In genomic region chr14:24100982-24101494, GRCh38 we compare ENCODE assay signal across 1 cellular context.
A peak's percentile ranks its signal among the peaks of the same experiment; 100 is the strongest.
TF ChIP-seq lines count a peak whose summit lies in the region.

No MANE protein-coding gene starts in this region.

TF ChIP-seq in HepG2, 621 proteins besides CTCF, POLR2A, EP300 and RAD21 (continues in another document):
- TF ChIP-seq PAXIP1 (CRISPR knock-in tag; conservative IDR thresholded peaks at IDR 0.05): 0 out of 2 replicates have a peak, but pooled peaks have one; percentile 22
- no peak for TF ChIP-seq ZFP41 (CRISPR knock-in tag; IDR thresholded peaks at IDR 0.05; ENCODE audit: borderline replicate concordance)
- TF ChIP-seq, protein P1, sequence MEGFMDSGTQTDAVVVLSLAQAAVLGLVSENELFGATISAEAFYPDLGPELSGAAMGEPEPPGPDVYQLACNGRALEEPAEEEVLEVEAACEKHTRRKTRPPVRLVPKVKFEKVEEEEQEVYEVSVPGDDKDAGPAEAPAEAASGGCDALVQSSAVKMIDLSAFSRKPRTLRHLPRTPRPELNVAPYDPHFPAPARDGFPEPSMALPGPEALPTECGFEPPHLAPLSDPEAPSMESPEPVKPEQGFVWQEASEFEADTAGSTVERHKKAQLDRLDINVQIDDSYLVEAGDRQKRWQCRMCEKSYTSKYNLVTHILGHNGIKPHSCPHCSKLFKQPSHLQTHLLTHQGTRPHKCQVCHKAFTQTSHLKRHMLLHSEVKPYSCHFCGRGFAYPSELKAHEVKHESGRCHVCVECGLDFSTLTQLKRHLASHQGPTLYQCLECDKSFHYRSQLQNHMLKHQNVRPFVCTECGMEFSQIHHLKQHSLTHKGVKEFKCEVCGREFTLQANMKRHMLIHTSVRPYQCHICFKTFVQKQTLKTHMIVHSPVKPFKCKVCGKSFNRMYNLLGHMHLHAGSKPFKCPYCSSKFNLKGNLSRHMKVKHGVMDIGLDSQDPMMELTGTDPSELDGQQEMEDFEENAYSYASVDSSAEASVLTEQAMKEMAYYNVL (CRISPR knock-in tag; IDR thresholded peaks at IDR 0.05; ENCODE audit: borderline replicate concordance): 0 out of 2 replicates have a peak, but pooled peaks have one; percentile 16
- TF ChIP-seq PAF1 (CRISPR knock-in tag; IDR thresholded peaks at IDR 0.05): peak; percentile 14; the same call in 1 of the 2 replicates
- TF ChIP-seq, protein P2, sequence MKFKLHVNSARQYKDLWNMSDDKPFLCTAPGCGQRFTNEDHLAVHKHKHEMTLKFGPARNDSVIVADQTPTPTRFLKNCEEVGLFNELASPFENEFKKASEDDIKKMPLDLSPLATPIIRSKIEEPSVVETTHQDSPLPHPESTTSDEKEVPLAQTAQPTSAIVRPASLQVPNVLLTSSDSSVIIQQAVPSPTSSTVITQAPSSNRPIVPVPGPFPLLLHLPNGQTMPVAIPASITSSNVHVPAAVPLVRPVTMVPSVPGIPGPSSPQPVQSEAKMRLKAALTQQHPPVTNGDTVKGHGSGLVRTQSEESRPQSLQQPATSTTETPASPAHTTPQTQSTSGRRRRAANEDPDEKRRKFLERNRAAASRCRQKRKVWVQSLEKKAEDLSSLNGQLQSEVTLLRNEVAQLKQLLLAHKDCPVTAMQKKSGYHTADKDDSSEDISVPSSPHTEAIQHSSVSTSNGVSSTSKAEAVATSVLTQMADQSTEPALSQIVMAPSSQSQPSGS (CRISPR knock-in tag; IDR thresholded peaks at IDR 0.05): peak; percentile 11; the same call in 1 of the 2 replicates
- no peak for TF ChIP-seq TBP (CRISPR knock-in tag; IDR thresholded peaks at IDR 0.05)
- TF ChIP-seq ZFX (CRISPR knock-in tag; IDR thresholded peaks at IDR 0.05; ENCODE audit: low read depth): peak; percentile 29; the same call in 1 of the 2 replicates
- TF ChIP-seq, protein P3, sequence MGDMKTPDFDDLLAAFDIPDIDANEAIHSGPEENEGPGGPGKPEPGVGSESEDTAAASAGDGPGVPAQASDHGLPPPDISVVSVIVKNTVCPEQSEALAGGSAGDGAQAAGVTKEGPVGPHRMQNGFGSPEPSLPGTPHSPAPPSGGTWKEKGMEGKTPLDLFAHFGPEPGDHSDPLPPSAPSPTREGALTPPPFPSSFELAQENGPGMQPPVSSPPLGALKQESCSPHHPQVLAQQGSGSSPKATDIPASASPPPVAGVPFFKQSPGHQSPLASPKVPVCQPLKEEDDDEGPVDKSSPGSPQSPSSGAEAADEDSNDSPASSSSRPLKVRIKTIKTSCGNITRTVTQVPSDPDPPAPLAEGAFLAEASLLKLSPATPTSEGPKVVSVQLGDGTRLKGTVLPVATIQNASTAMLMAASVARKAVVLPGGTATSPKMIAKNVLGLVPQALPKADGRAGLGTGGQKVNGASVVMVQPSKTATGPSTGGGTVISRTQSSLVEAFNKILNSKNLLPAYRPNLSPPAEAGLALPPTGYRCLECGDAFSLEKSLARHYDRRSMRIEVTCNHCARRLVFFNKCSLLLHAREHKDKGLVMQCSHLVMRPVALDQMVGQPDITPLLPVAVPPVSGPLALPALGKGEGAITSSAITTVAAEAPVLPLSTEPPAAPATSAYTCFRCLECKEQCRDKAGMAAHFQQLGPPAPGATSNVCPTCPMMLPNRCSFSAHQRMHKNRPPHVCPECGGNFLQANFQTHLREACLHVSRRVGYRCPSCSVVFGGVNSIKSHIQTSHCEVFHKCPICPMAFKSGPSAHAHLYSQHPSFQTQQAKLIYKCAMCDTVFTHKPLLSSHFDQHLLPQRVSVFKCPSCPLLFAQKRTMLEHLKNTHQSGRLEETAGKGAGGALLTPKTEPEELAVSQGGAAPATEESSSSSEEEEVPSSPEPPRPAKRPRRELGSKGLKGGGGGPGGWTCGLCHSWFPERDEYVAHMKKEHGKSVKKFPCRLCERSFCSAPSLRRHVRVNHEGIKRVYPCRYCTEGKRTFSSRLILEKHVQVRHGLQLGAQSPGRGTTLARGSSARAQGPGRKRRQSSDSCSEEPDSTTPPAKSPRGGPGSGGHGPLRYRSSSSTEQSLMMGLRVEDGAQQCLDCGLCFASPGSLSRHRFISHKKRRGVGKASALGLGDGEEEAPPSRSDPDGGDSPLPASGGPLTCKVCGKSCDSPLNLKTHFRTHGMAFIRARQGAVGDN (CRISPR knock-in tag; IDR thresholded peaks at IDR 0.05): peak; percentile 31; the same call in 1 of the 2 replicates
- 0 out of 2 replicates have a peak, but pooled peaks have one; percentile 16 for TF ChIP-seq ZNF605 (CRISPR knock-in tag; IDR thresholded peaks at IDR 0.05)
- TF ChIP-seq, protein P4, sequence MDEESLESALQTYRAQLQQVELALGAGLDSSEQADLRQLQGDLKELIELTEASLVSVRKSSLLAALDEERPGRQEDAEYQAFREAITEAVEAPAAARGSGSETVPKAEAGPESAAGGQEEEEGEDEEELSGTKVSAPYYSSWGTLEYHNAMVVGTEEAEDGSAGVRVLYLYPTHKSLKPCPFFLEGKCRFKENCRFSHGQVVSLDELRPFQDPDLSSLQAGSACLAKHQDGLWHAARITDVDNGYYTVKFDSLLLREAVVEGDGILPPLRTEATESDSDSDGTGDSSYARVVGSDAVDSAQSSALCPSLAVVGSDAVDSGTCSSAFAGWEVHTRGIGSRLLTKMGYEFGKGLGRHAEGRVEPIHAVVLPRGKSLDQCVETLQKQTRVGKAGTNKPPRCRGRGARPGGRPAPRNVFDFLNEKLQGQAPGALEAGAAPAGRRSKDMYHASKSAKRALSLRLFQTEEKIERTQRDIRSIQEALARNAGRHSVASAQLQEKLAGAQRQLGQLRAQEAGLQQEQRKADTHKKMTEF (CRISPR knock-in tag; IDR thresholded peaks at IDR 0.05): peak; percentile 26; the same call in 1 of the 2 replicates
- no peak for TF ChIP-seq ZNF570 (CRISPR knock-in tag; IDR thresholded peaks at IDR 0.05; ENCODE audit: borderline replicate concordance)
- TF ChIP-seq KLF16 (CRISPR knock-in tag; IDR thresholded peaks at IDR 0.05): 0 out of 4 replicates have a peak, but pooled peaks of 1 of the 2 experiments have one; percentile 24
- TF ChIP-seq ZNF850 (CRISPR knock-in tag; conservative IDR thresholded peaks at IDR 0.05): no peak
- TF ChIP-seq POLR2AphosphoS5 (IDR thresholded peaks at IDR 0.05; ENCODE audit: low read depth, low read length): peak; percentile 21; the same call in 1 of the 2 replicates
- 0 out of 2 replicates have a peak, but pooled peaks have one; percentile 4 for TF ChIP-seq RBFOX2 (IDR thresholded peaks at IDR 0.05; ENCODE audit: low read depth, low read length)
- TF ChIP-seq, protein P5, sequence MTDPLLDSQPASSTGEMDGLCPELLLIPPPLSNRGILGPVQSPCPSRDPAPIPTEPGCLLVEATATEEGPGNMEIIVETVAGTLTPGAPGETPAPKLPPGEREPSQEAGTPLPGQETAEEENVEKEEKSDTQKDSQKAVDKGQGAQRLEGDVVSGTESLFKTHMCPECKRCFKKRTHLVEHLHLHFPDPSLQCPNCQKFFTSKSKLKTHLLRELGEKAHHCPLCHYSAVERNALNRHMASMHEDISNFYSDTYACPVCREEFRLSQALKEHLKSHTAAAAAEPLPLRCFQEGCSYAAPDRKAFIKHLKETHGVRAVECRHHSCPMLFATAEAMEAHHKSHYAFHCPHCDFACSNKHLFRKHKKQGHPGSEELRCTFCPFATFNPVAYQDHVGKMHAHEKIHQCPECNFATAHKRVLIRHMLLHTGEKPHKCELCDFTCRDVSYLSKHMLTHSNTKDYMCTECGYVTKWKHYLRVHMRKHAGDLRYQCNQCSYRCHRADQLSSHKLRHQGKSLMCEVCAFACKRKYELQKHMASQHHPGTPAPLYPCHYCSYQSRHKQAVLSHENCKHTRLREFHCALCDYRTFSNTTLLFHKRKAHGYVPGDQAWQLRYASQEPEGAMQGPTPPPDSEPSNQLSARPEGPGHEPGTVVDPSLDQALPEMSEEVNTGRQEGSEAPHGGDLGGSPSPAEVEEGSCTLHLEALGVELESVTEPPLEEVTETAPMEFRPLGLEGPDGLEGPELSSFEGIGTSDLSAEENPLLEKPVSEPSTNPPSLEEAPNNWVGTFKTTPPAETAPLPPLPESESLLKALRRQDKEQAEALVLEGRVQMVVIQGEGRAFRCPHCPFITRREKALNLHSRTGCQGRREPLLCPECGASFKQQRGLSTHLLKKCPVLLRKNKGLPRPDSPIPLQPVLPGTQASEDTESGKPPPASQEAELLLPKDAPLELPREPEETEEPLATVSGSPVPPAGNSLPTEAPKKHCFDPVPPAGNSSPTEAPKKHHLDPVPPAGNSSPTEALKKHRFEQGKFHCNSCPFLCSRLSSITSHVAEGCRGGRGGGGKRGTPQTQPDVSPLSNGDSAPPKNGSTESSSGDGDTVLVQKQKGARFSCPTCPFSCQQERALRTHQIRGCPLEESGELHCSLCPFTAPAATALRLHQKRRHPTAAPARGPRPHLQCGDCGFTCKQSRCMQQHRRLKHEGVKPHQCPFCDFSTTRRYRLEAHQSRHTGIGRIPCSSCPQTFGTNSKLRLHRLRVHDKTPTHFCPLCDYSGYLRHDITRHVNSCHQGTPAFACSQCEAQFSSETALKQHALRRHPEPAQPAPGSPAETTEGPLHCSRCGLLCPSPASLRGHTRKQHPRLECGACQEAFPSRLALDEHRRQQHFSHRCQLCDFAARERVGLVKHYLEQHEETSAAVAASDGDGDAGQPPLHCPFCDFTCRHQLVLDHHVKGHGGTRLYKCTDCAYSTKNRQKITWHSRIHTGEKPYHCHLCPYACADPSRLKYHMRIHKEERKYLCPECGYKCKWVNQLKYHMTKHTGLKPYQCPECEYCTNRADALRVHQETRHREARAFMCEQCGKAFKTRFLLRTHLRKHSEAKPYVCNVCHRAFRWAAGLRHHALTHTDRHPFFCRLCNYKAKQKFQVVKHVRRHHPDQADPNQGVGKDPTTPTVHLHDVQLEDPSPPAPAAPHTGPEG (CRISPR knock-in tag; IDR thresholded peaks at IDR 0.05): 0 out of 2 replicates have a peak, but pooled peaks have one; percentile 25
- peak; percentile 73; the same call in 1 of the 2 replicates for TF ChIP-seq DNMT1 (CRISPR knock-in tag; IDR thresholded peaks at IDR 0.05)
- TF ChIP-seq, protein P6, sequence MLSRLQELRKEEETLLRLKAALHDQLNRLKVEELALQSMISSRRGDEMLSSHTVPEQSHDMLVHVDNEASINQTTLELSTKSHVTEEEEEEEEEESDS (CRISPR knock-in tag; IDR thresholded peaks at IDR 0.05; ENCODE audit: borderline replicate concordance): peak; percentile 8; the same call in 1 of the 2 replicates
- 0 out of 2 replicates have a peak, but pooled peaks have one; percentile 26 for TF ChIP-seq TBX2 (CRISPR knock-in tag; IDR thresholded peaks at IDR 0.05; ENCODE audit: borderline replicate concordance)
- TF ChIP-seq ZNF781 (CRISPR knock-in tag; IDR thresholded peaks at IDR 0.05; ENCODE audit: borderline replicate concordance, not compliant biosample characterization): peak; percentile 31
- no peak for TF ChIP-seq REL (CRISPR knock-in tag; conservative IDR thresholded peaks at IDR 0.05)
- TF ChIP-seq ZBTB33 (CRISPR knock-in tag; IDR thresholded peaks at IDR 0.05): peak; percentile 64
- TF ChIP-seq ZNF768 (CRISPR knock-in tag; IDR thresholded peaks at IDR 0.05): peak; percentile 24; the same call in 1 of the 2 replicates
- 0 out of 2 replicates have a peak, but pooled peaks have one; percentile 60 for TF ChIP-seq SAFB2 (CRISPR knock-in tag; IDR thresholded peaks at IDR 0.05; ENCODE audit: borderline replicate concordance, low read depth)
- TF ChIP-seq POLR2G (IDR thresholded peaks at IDR 0.05; ENCODE audit: low read depth, low read length): 0 out of 2 replicates have a peak, but pooled peaks have one; percentile 12
- TF ChIP-seq ZC3H4 (CRISPR knock-in tag; IDR thresholded peaks at IDR 0.05; ENCODE audit: borderline replicate concordance): peak; percentile 88; the same call in 1 of the 2 replicates
- TF ChIP-seq TMF1 (CRISPR knock-in tag; IDR thresholded peaks at IDR 0.05; ENCODE audit: low read depth): 0 out of 2 replicates have a peak, but pooled peaks have one; percentile 47
- TF ChIP-seq ZSCAN29 (CRISPR knock-in tag; conservative IDR thresholded peaks at IDR 0.05): 0 out of 2 replicates have a peak, but pooled peaks have one; percentile 9
